ENCODE assay signal across 8 cellular contexts in genomic region chr17:50426472-50426782, GRCh38. TPM values are rescaled to one million over a fixed set of nuclear protein-coding genes. Genes with fewer than 3 reads are reported as not detected.
DNase-seq lines count a peak whose midpoint lies in the region; ATAC-seq, FAIRE-seq and TF ChIP-seq lines count a peak whose summit lies in the region.

No MANE protein-coding gene starts in this region.

- H3K4me1 ChIP-seq in A549, result peaks cover 27% of the 10 kb centered on the region
- H3K4me1 ChIP-seq in mononuclear cell (ENCODE audit: insufficient read depth, low read length), result peaks cover 40% of the 10 kb centered on the region

- H3K36me3 Mint-ChIP-seq in central memory CD8-positive, alpha-beta T cell (ENCODE audit: insufficient read depth), result peaks cover 1% of the 10 kb centered on the region

- H3K9me3 Mint-ChIP-seq in central memory CD8-positive, alpha-beta T cell, result no peaks in the 10 kb centered on the region

- CTCF ChIA-PET in A549 (lab: Yijun Ruan, JAX), result interaction anchor here (0.8 to 8.4 kb wide), 6 partner anchors 17 to 56 kb away, joined by 3 to 55 read pairs (median 4); partner anchors contain the start of gene LRRC59

- peaks cover 29% of the 10 kb centered on the region for H3K4me1 Mint-ChIP-seq in central memory CD8-positive, alpha-beta T cell

- peak overlapping the region; percentile 72 for H3K4me3 ChIP-seq in A549
- H3K4me3 ChIP-seq in mononuclear cell (ENCODE audit: low read length), result peak overlapping the region; percentile 44

- H3K27ac Mint-ChIP-seq in central memory CD8-positive, alpha-beta T cell (ENCODE audit: low read depth), result no peak overlapping the region

- DNase-seq in A549 (ENCODE audit: low read depth in 1 of 2, low spot score in 1 of 2) (peak in 1 of 2 experiments; percentile 65), EL (no peak), HK-2 (ENCODE audit: unreplicated experiment) (no peak)
- no peak for DNase-seq in central memory CD8-positive, alpha-beta T cell (ENCODE audit: low spot score in 2 of 2)

- TF ChIP-seq POLR2A in A549 (IDR thresholded peaks at IDR 0.05; ENCODE audit: low read length), result no peak

- peak overlapping the region; percentile 86 for H3K4me3 Mint-ChIP-seq in central memory CD8-positive, alpha-beta T cell

- TF ChIP-seq CTCF in A549 (IDR thresholded peaks at IDR 0.05), result no peak

- H3K27me3 Mint-ChIP-seq in central memory CD8-positive, alpha-beta T cell, result no peaks in the 10 kb centered on the region

- peak overlapping the region; percentile 77 to 90 for H3K27ac ChIP-seq in A549

- no peaks in the 10 kb centered on the region for H3K27me3 ChIP-seq in mononuclear cell (ENCODE audit: insufficient read depth, low read length)

- no peak for TF ChIP-seq EP300 in A549 (IDR thresholded peaks at IDR 0.05)

- H3K9me3 ChIP-seq in A549 (no peaks in the 10 kb centered on the region), mononuclear cell (ENCODE audit: low read depth, low read length) (no peaks in the 10 kb centered on the region)

- ATAC-seq in A549 (peak in 1 of 2 experiments; percentile 34; a peak in 3 of 6 replicates), HG02970 (IDR thresholded peaks at IDR 0.05; ENCODE audit: low FRiP score, unreplicated experiment) (peak; percentile 14), HG03521 (IDR thresholded peaks at IDR 0.05; ENCODE audit: unreplicated experiment) (no peak), GM21528 (IDR thresholded peaks at IDR 0.05; ENCODE audit: low FRiP score, unreplicated experiment) (no peak)
- no peak for ATAC-seq in central memory CD8-positive, alpha-beta T cell (replicated peaks; ENCODE audit: extremely low read depth, poor library complexity, severe bottlenecking)

- POLR2A ChIA-PET in A549 (lab: Yijun Ruan, JAX), result interaction anchor here (1.2 to 1.3 kb wide), 2 partner anchors 29 to 30 kb away, joined by 4 to 5 read pairs; partner anchors contain the start of gene LRRC59

- peak overlapping the region; percentile 92 for H3K4me2 ChIP-seq in A549

- 0% methylated on average over 7 of the region's 7 CpGs for WGBS in A549 (ENCODE audit: missing lambda C conversion rate)

- no peak for TF ChIP-seq RAD21 in A549 (conservative IDR thresholded peaks at IDR 0.05 in 1 of 2, IDR thresholded peaks at IDR 0.05 in 1 of 2)

- no peak for FAIRE-seq in A549 (lab: Jason Lieb, UNC)

TF ChIP-seq in A549, 52 proteins besides CTCF, POLR2A, EP300 and RAD21:
- no peak for TF ChIP-seq FOXS1 (CRISPR knock-in tag; IDR thresholded peaks at IDR 0.05)
- TF ChIP-seq POLR2AphosphoS2 (conservative IDR thresholded peaks at IDR 0.05; ENCODE audit: low read length), result no peak

RNA-seq across cellular contexts. Expression of gene ACSF2, which starts 0.4 kb away (rescaled TPM):
- 28.9 and 33.6 TPM in 2 replicates for polyA plus RNA-seq in A549 (2011; rRNA removed)
- polyA plus RNA-seq in A549 (2012; cell fraction: cytosol; rRNA removed), result 14.0 and 17.2 TPM in 2 replicates
- polyA plus RNA-seq in A549 (2012; cell fraction: nucleus; rRNA removed), result 49.4 and 67.7 TPM in 2 replicates
- 16.3 to 24.4 TPM (median 21.5 TPM) in 3 replicates for polyA plus RNA-seq in A549 (2017; fragmentation: RNase III; extraction: RNeasy Plus Mini Kit Qiagen cat#74134 plus additional on column Dnase treatment)
- 45.1 and 48.8 TPM in 2 replicates for polyA minus RNA-seq in A549 (2011; rRNA and poly(A)+ RNA removed)
- 5.6 TPM for total RNA-seq in mononuclear cell

RNA-seq across cellular contexts. Expression of gene LRRC59, which starts 29.1 kb away (rescaled TPM):
- polyA plus RNA-seq in A549 (2011; rRNA removed) (228 and 237 TPM in 2 replicates), A549 (2017; fragmentation: RNase III; extraction: RNeasy Plus Mini Kit Qiagen cat#74134 plus additional on column Dnase treatment) (200 to 226 TPM (median 209 TPM) in 3 replicates)
- polyA plus RNA-seq in A549 (2012; cell fraction: cytosol; rRNA removed), result 137 and 149 TPM in 2 replicates
- 106 and 109 TPM in 2 replicates for polyA plus RNA-seq in A549 (2012; cell fraction: nucleus; rRNA removed)
- polyA minus RNA-seq in A549 (2011; rRNA and poly(A)+ RNA removed), result 204 and 235 TPM in 2 replicates
- 59.2 TPM for total RNA-seq in mononuclear cell

RNA-seq across cellular contexts. Expression of gene CHAD, which starts 42.3 kb away (rescaled TPM):
- polyA plus RNA-seq in A549 (2011; rRNA removed), result not detected in 2 replicates
- polyA plus RNA-seq in A549 (2012; cell fraction: cytosol; rRNA removed), result 0.03 TPM in 1 of 2 replicates, not detected in the other
- 0.04 TPM in 1 of 2 replicates, not detected in the other for polyA plus RNA-seq in A549 (2012; cell fraction: nucleus; rRNA removed)
- not detected in 3 replicates for polyA plus RNA-seq in A549 (2017; fragmentation: RNase III; extraction: RNeasy Plus Mini Kit Qiagen cat#74134 plus additional on column Dnase treatment)
- not detected in 2 replicates for polyA minus RNA-seq in A549 (2011; rRNA and poly(A)+ RNA removed)
- not detected for total RNA-seq in mononuclear cell

RNA-seq across cellular contexts. Expression of gene RSAD1, which starts 52.2 kb away (rescaled TPM):
- polyA plus RNA-seq in A549 (2011; rRNA removed), result 38.2 and 47.2 TPM in 2 replicates
- 32.7 and 42.8 TPM in 2 replicates for polyA plus RNA-seq in A549 (2012; cell fraction: cytosol; rRNA removed)
- polyA plus RNA-seq in A549 (2012; cell fraction: nucleus; rRNA removed), result 81.1 and 85.4 TPM in 2 replicates
- 36.3 to 42.0 TPM (median 40.9 TPM) in 3 replicates for polyA plus RNA-seq in A549 (2017; fragmentation: RNase III; extraction: RNeasy Plus Mini Kit Qiagen cat#74134 plus additional on column Dnase treatment)
- 29.3 and 30.0 TPM in 2 replicates for polyA minus RNA-seq in A549 (2011; rRNA and poly(A)+ RNA removed)
- total RNA-seq in mononuclear cell, result 19.5 TPM

RNA-seq across cellular contexts. Expression of gene EME1, which starts 53.4 kb away (rescaled TPM):
- polyA plus RNA-seq in A549 (2011; rRNA removed) (26.3 and 29.9 TPM in 2 replicates), A549 (2017; fragmentation: RNase III; extraction: RNeasy Plus Mini Kit Qiagen cat#74134 plus additional on column Dnase treatment) (21.9 to 24.3 TPM (median 23.9 TPM) in 3 replicates)
- 19.5 and 20.9 TPM in 2 replicates for polyA plus RNA-seq in A549 (2012; cell fraction: cytosol; rRNA removed)
- 60.7 and 91.1 TPM in 2 replicates for polyA plus RNA-seq in A549 (2012; cell fraction: nucleus; rRNA removed)
- 15.2 and 16.9 TPM in 2 replicates for polyA minus RNA-seq in A549 (2011; rRNA and poly(A)+ RNA removed)
- total RNA-seq in mononuclear cell, result 0.52 TPM
